Comparison of ENCODE assay signal across 8 cellular contexts in the genomic region with DNA sequence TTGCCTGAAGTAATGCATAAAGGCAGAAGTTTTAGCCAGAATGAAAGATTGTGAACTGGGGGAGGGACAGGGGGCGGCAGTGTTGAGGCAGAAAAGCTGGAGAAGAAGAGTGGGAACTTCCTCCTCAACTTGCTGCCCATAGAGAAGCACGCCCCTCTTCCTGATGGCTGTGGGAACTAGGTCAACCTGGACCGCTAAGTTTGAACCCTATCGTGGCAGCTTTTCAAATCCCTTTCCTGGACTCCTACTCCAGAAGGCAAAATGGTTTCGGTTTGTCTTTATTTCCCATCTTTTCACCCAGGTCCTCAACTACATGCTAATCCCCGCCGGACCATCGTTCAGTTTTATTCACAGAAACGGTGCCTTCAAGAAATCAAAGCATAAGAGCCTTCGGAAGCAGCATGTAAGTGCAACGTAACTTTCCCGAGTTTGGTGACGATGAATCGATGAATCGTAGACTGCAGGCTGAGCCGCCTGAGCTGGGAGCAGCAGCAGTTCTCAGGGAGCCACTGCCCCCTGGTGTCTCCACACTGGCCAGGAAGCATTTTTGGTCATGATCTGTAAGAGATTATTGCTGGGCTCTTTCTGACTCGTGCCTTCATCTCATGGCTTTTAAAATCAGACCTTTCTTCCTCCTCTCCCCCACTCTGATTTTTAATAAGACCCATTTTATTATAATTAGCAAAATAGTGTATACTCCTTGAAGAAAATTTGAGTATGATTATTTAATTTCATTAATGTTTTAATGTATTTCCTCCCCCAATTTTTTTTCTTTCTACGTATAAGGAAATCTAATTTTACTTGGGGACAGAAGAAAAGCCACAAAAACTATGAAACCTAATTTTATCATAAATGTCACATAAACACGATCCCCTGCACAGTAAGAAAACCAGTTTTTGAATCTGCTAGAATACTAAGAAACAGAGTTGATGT. TPM values are rescaled to one million over a fixed set of nuclear protein-coding genes. Genes with fewer than 3 reads are reported as not detected.
A peak's percentile ranks its signal among the peaks of the same experiment; 100 is the strongest.
DNase-seq lines count a peak whose midpoint lies in the region; ATAC-seq and TF ChIP-seq lines count a peak whose summit lies in the region.

No MANE protein-coding gene starts in this region.

- WGBS in right cardiac atrium = 7% methylated on average over 19 of the region's 19 CpGs
- 4 to 5% methylated on average over 19 of the region's 19 CpGs for WGBS in aorta, 2 donors

- H3K4me3 Mint-ChIP-seq in T-helper 1 cell treated with Interleukin-12 subunit alpha and Interleukin-12 subunit beta and Interleukin-4 antibody, amounts not matched to agents 30 μg/mL and 1 μg/mL, for 36 hours = peak overlapping the region; percentile 95

- H3K36me3 ChIP-seq in aorta (ENCODE audit: control insufficient read depth in 1 of 2, insufficient read depth in 2 of 2, low read length in 1 of 2) = no peaks in the 10 kb centered on the region

- intact Hi-C loops in right cardiac atrium (cut with DNase I) (loop anchor here in 3 of 4 donors (5.0 to 10.0 kb wide), 4 partner anchors 145 to 375 kb away; no protein-coding TSS in a partner anchor), aorta (cut with DNase I) (loop anchor here (5.0 to 10.0 kb wide), 4 partner anchors 43 to 375 kb away; no protein-coding TSS in a partner anchor)

- H3K9me3 Mint-ChIP-seq in T-helper 1 cell treated with Interleukin-12 subunit alpha and Interleukin-12 subunit beta and Interleukin-4 antibody, amounts not matched to agents 30 μg/mL and 1 μg/mL, for 36 hours = no peaks in the 10 kb centered on the region

- ATAC-seq in HG02840 (IDR thresholded peaks at IDR 0.05; ENCODE audit: low FRiP score, unreplicated experiment) (peak; percentile 91), right cardiac atrium (peak; percentile 99), aorta (ENCODE audit: low FRiP score) (peak; percentile 95)

- peak; percentile 82 for TF ChIP-seq CTCF in GM12874 (IDR thresholded peaks at IDR 0.05; ENCODE audit: insufficient read depth, low read depth, low read length)

- no peaks in the 10 kb centered on the region for H3K27me3 ChIP-seq in right cardiac atrium (ENCODE audit: control insufficient read depth, insufficient read depth)
- H3K27me3 ChIP-seq in aorta (ENCODE audit: control insufficient read depth in 1 of 2, insufficient read depth in 2 of 2, low read length in 1 of 2) = no peaks in the 10 kb centered on the region

- no peaks in the 10 kb centered on the region for H3K4me1 ChIP-seq in right cardiac atrium (ENCODE audit: control insufficient read depth, insufficient read depth, low read length)
- no peaks in the 10 kb centered on the region for H3K4me1 ChIP-seq in aorta (ENCODE audit: control insufficient read depth in 1 of 2, insufficient read depth in 2 of 2, low read length in 2 of 2)

- H3K36me3 Mint-ChIP-seq in T-helper 1 cell treated with Interleukin-12 subunit alpha and Interleukin-12 subunit beta and Interleukin-4 antibody, amounts not matched to agents 30 μg/mL and 1 μg/mL, for 36 hours (ENCODE audit: low read depth) = no peaks in the 10 kb centered on the region

- peaks cover 23% of the 10 kb centered on the region for H3K27me3 Mint-ChIP-seq in T-helper 1 cell treated with Interleukin-12 subunit alpha and Interleukin-12 subunit beta and Interleukin-4 antibody, amounts not matched to agents 30 μg/mL and 1 μg/mL, for 36 hours (ENCODE audit: low read depth)

- H3K4me3 ChIP-seq in right cardiac atrium (ENCODE audit: low read length) = peak overlapping the region; percentile 66
- H3K4me3 ChIP-seq in aorta (ENCODE audit: low read length in 2 of 2) = peak overlapping the region; percentile 73 to 91

- peak; percentile 47 for DNase-seq in NCI-H1436 (lab: John Stamatoyannopoulos, UW)
- DNase-seq in anterior cingulate cortex (lab: John Stamatoyannopoulos, UW) = peak in 57 of 58 donors; percentile 21 to 86 (median 72)
- peak; percentile 81 to 94 (median 92) for DNase-seq in right cardiac atrium
- peak; percentile 84 for DNase-seq in putamen (ENCODE audit: low spot score)
- DNase-seq in aorta = peak; percentile 88 to 92

- no peaks in the 10 kb centered on the region for H3K9me3 ChIP-seq in right cardiac atrium (ENCODE audit: control insufficient read depth, low read length)
- H3K9me3 ChIP-seq in aorta (ENCODE audit: control insufficient read depth, low read length) = no peaks in the 10 kb centered on the region

- H3K27ac Mint-ChIP-seq in T-helper 1 cell treated with Interleukin-12 subunit alpha and Interleukin-12 subunit beta and Interleukin-4 antibody, amounts not matched to agents 30 μg/mL and 1 μg/mL, for 36 hours = no peak overlapping the region

- peaks cover 17% of the 10 kb centered on the region for H3K4me1 Mint-ChIP-seq in T-helper 1 cell treated with Interleukin-12 subunit alpha and Interleukin-12 subunit beta and Interleukin-4 antibody, amounts not matched to agents 30 μg/mL and 1 μg/mL, for 36 hours (ENCODE audit: low read depth)

- H3K27ac ChIP-seq in right cardiac atrium (ENCODE audit: low read length) (peak overlapping the region; percentile 5), aorta (ENCODE audit: low read depth in 1 of 2, low read length in 2 of 2) (peak overlapping the region in 1 of 2 donors; percentile 84)

RNA-seq across cellular contexts. Expression of a gene that starts 21.4 kb away (rescaled TPM):
- total RNA-seq in right cardiac atrium = 10 to 100 TPM in 3 of 4 donors, 1 to 10 TPM in 1; 1.9 to 24.1 (median 19.1) TPM
- 36.1 TPM for polyA plus RNA-seq in right cardiac atrium
- not detected for total RNA-seq in aorta
- 1 to 10 TPM in 1 of 2 donors, not detected in 1; 3.6 TPM for polyA plus RNA-seq in aorta
